Comparison of ENCODE assay signal across 31 cellular contexts in the genomic region with DNA sequence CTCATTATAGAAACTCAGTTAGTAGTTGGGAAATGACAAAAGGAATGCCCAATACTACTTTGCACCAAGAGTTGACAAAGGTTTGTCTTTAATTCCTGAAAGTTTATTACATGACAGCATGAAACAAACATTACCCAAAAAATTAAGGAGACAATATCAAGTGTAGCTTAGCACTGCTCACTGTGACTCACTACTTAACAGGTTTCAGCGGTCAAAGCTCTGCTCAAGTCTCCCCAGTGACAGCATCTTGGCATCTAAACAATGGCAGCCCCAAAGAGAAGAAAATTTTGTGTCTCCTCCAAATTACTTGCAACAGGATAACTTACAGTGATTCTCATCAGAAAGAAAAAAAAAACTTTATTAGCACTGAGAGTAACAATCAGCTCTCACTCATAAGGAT.
"Had no signal": no experiment of that assay in that cellular context is flagged by ENCODE, and none has a peak within 500 bp of the region (broad histone marks: within the 10 kb centered on the region; RNA-seq: fewer than 3 reads in every experiment).

No MANE protein-coding gene starts in this region.

- DNase-seq: activated CD4-positive, alpha-beta memory T cell treated with anti-CD3 and anti-CD28 coated beads, Interleukin-2, amount 10 ng/mL, durations not matched to agents 7 days and 5 days; activated CD4-positive, alpha-beta T cell treated with anti-CD3 and anti-CD28 coated beads, Interleukin-2, amount 10 ng/mL, durations not matched to agents 24 days and 14 days; activated CD4-positive, CD25-positive, alpha-beta regulatory T cell treated with anti-CD3 and anti-CD28 coated beads, Interleukin-2, amount 50 U/mL, for 72 hours; activated CD8-positive, alpha-beta memory T cell treated with anti-CD3 and anti-CD28 coated beads, Interleukin-2, amount 50 U/mL, for 48 hours; activated gamma-delta T cell treated with Interleukin-2 at 50 U/mL for 16 hours; activated naive CD4-positive, alpha-beta T cell treated with anti-CD3 and anti-CD28 coated beads, Interleukin-2, amount 50 U/mL, for 16 hours; activated T-cell treated with anti-CD3 and anti-CD28 coated beads, Interleukin-2, amount 50 U/mL, for 4 hours; amniotic stem cell; central memory CD4-positive, alpha-beta T cell; endodermal cell; foreskin melanocyte; left lung; lower lobe of right lung; mesenchymal stem cell; natural killer cell; occipital lobe; psoas muscle; stimulated activated CD4-positive, alpha-beta T cell treated with anti-CD3 and anti-CD28 coated beads, Interleukin-1b, Interleukin-23, amount 100 ng/mL, for 48 hours; stimulated activated CD4-positive, alpha-beta T cell treated with anti-CD3 and anti-CD28 coated beads, Interleukin-4, amount 100 ng/mL, for 4 hours; stimulated activated CD8-positive, alpha-beta memory T cell treated with anti-CD3 and anti-CD28 coated beads, Interleukin-4, amount 100 ng/mL, for 48 hours; stimulated activated naive CD8-positive, alpha-beta T cell treated with anti-CD3 and anti-CD28 coated beads, Interleukin-15, amount 100 ng/mL, for 72 hours; substantia nigra; uterus had no signal

- H3K9ac ChIP-seq: neural progenitor cell, parathyroid adenoma had no signal

- H3K27me3 ChIP-seq: esophagus muscularis mucosa, left lung, neural progenitor cell, uterus had no signal

- H2AFZ ChIP-seq: neural progenitor cell, parathyroid adenoma had no signal

- H3K79me2 ChIP-seq: parathyroid adenoma had no signal

- H3K4me1 ChIP-seq: esophagus muscularis mucosa, left lung, lower lobe of right lung, neural progenitor cell, parathyroid adenoma, psoas muscle, uterus had no signal

- FAIRE-seq: astrocyte, islet of Langerhans had no signal

- H3K4me2 ChIP-seq: neural progenitor cell, smooth muscle cell had no signal

- H3K36me3 ChIP-seq: esophagus muscularis mucosa, left lung, lower lobe of right lung, neural progenitor cell, uterus had no signal

- H3K9me3 ChIP-seq: esophagus muscularis mucosa, lower lobe of right lung, psoas muscle, uterus had no signal

- H3K27ac ChIP-seq: esophagus muscularis mucosa, left lung, lower lobe of right lung, neural progenitor cell, parathyroid adenoma, psoas muscle, uterus had no signal

- ATAC-seq: activated T-cell treated with anti-CD3 and anti-CD28 coated beads, Interleukin-2, amount 50 U/mL, for 4 hours; activated T-helper 17 cell treated with anti-CD3 and anti-CD28 coated beads, Interleukin-2, amount 50 U/mL, for 72 hours; left lung; lower lobe of right lung; natural killer cell; psoas muscle; stimulated activated memory B cell treated with anti-CD40 and anti-IgM and Interleukin-4, amounts not matched to agents 10 μg/mL and 1 μg/mL and 100 μg/mL, for 72 hours; stimulated activated naive CD8-positive, alpha-beta T cell treated with anti-CD3 and anti-CD28 coated beads, Interleukin-15, amount 100 ng/mL, for 72 hours had no signal

- H3K4me3 ChIP-seq: esophagus muscularis mucosa, left lung, lower lobe of right lung, neural progenitor cell, psoas muscle, smooth muscle cell, uterus had no signal
